Comparison of ENCODE assay signal across 8 cellular contexts in the genomic region with DNA sequence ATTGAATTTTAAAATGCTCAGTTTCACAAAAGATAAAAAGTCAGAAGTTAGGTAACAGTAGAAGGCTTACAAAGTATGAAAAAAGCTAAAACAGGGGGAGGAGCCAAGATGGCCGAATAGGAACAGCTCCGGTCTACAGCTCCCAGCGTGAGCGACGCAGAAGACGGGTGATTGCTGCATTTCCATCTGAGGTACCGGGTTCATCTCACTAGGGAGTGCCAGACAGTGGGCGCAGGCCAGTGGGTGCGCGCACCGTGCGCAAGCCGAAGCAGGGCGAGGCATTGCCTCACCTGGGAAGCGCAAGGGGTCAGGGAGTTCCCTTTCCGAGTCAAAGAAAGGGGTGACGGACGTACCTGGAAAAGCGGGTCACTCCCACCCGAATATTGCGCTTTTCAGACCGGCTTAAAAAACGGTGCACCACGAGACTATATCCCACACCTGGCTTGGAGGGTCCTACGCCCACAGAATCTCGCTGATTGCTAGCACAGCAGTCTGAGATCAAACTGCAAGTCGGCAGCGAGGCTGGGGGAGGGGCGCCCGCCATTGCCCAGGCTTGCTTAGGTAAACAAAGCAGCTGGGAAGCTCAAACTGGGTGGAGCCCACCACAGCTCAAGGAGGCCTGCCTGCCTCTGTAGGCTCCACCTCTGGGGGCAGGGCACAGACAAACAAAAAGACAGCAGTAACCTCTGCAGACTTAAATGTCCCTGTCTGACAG.
DNase-seq lines count a peak whose midpoint lies in the region; ATAC-seq and TF ChIP-seq lines count a peak whose summit lies in the region.
"Not testable (repeated sequence)": the region's sequence is repeated elsewhere in the genome, so short reads cannot be mapped to it uniquely, and the experiment has no call there.

No MANE protein-coding gene starts in this region.

- in situ Hi-C loops in ACHN (cut with HindIII; ENCODE audit: low pct_ligation_motif_present, low pct_unique_long_range_greater_than_20kb, low sequenced_read_pairs): not testable (repeated sequence)

- peak overlapping the region; percentile 57 for H2AFZ ChIP-seq in parathyroid adenoma

- not testable (repeated sequence) for H3K36me3 Mint-ChIP-seq in MCF 10A (ENCODE audit: insufficient read depth, unreplicated experiment); glutamatergic neuron (ENCODE audit: unreplicated experiment); memory B cell

- not testable (repeated sequence) for BruUV-seq in MCF 10A (replicated peaks; lab: Mats Ljungman, UMichigan)

- not testable (repeated sequence) for H3K4me1 Mint-ChIP-seq in MCF 10A (ENCODE audit: insufficient read depth, unreplicated experiment); glutamatergic neuron (ENCODE audit: low read depth, unreplicated experiment); memory B cell

- CTCF ChIA-PET in HEK293T (lab: Yijun Ruan, JAX): not testable (repeated sequence)
- CTCF ChIA-PET in MCF 10A (lab: Yijun Ruan, JAX): interaction anchor here (0.6 to 0.9 kb wide), 2 partner anchors 169 to 428 kb away, joined by 3 read pairs; no protein-coding TSS in a partner anchor

- H3K4me1 ChIP-seq in SJCRH30, parathyroid adenoma: not testable (repeated sequence)

- not testable (repeated sequence) for H3K9me3 Mint-ChIP-seq in MCF 10A (ENCODE audit: unreplicated experiment); glutamatergic neuron (ENCODE audit: unreplicated experiment); memory B cell

- DNase-seq in ACHN (peak; percentile 25), NCI-H2227 treated with DMSO at 0.1 percent for 48 hours (lab: John Stamatoyannopoulos, UW) (peak; percentile 15), SJCRH30 (peak in 1 of 2 experiments; percentile 13), MCF 10A (ENCODE audit: unreplicated experiment) (peak; percentile 24)
- not testable (repeated sequence) for DNase-seq in HEK293T (ENCODE audit: extremely low spot score); glutamatergic neuron; memory B cell (ENCODE audit: low spot score in 2 of 2)

- not testable (repeated sequence) for TF ChIP-seq CTCF in MCF 10A (IDR thresholded peaks at IDR 0.05; ENCODE audit: unreplicated experiment); glutamatergic neuron (IDR thresholded peaks at IDR 0.05; ENCODE audit: partially characterized antibody, unreplicated experiment); parathyroid adenoma (IDR thresholded peaks at IDR 0.05)

- H3K79me2 ChIP-seq in parathyroid adenoma: not testable (repeated sequence)

- H3K27me3 Mint-ChIP-seq in MCF 10A (ENCODE audit: insufficient read depth, unreplicated experiment); glutamatergic neuron (ENCODE audit: unreplicated experiment); memory B cell: not testable (repeated sequence)

- not testable (repeated sequence) for H3K27me3 ChIP-seq in SJCRH30; parathyroid adenoma (ENCODE audit: control insufficient read depth, insufficient read depth, low read length)

- POLR2A ChIA-PET in HEK293T (lab: Yijun Ruan, JAX); MCF 10A (lab: Yijun Ruan, JAX): not testable (repeated sequence)

- not testable (repeated sequence) for H3K9me3 ChIP-seq in SJCRH30 (replicated peaks); parathyroid adenoma (ENCODE audit: control insufficient read depth, low read length)

- not testable (repeated sequence) for ATAC-seq in memory B cell (ENCODE audit: low read depth)

- peak overlapping the region; percentile 64 for H3K4me3 ChIP-seq in SJCRH30
- H3K4me3 ChIP-seq in parathyroid adenoma (ENCODE audit: low read depth, low read length): not testable (repeated sequence)

- intact Hi-C loops in MCF 10A (cut with micrococcal nuclease): not testable (repeated sequence)

- not testable (repeated sequence) for H3K4me2 ChIP-seq in parathyroid adenoma (ENCODE audit: low read length)

- H3K36me3 ChIP-seq in SJCRH30; parathyroid adenoma (ENCODE audit: control insufficient read depth, insufficient read depth, low read length): not testable (repeated sequence)

- H3K27ac Mint-ChIP-seq in MCF 10A (ENCODE audit: low read depth, unreplicated experiment) (peak overlapping the region; percentile 85), glutamatergic neuron (ENCODE audit: unreplicated experiment) (peak overlapping the region; percentile 44)
- not testable (repeated sequence) for H3K27ac Mint-ChIP-seq in memory B cell

- H3K4me3 Mint-ChIP-seq in MCF 10A (ENCODE audit: unreplicated experiment) (peak overlapping the region; percentile 72), glutamatergic neuron (ENCODE audit: unreplicated experiment) (peak overlapping the region; percentile 75), memory B cell (peak overlapping the region; percentile 22)

- not testable (repeated sequence) for H3K9ac ChIP-seq in parathyroid adenoma

- H3K27ac ChIP-seq in SJCRH30: peak overlapping the region; percentile 53
- H3K27ac ChIP-seq in parathyroid adenoma: peak overlapping the region; percentile 80

TF ChIP-seq in HEK293T, 16 proteins besides CTCF, POLR2A, EP300 and RAD21:
- TF ChIP-seq L3MBTL2 (conservative IDR thresholded peaks at IDR 0.05): peak; percentile 56
TF ChIP-seq in HEK293T: peak in this region for 1; not testable (repeated sequence) for 15.

Comparison
In these comparisons a context has a peak if more than half of its experiments do, and no peak if none do; other contexts are left out.
1. H3K4me3 Mint-ChIP-seq: peak in every context shown above with its lines; median percentile 75 in glutamatergic neuron; 72 in MCF 10A; 22 in memory B cell.